In the genomic region with DNA sequence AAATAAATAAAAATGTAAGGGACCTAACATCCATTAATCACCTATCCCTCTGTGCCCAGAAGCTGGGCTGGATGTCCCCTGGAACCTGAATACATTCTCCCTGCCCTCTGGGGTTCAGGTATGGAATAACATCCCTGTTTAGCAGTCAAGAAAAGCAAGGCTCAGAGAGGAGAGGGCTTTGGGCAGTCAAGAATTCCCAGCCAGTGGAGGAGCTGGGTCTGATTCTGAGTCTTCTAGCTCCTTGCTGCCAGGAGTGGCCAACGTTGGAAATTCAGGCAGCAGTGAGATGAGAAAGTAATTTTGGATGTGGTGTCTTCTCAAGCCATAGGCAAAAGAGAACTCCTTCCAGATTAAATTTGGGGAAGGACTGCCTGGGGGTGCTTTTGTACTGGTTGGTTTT, we compare ENCODE assay signal across 9 cellular contexts. TPM values are rescaled to one million over a fixed set of nuclear protein-coding genes. Genes with fewer than 3 reads are reported as not detected.
DNase-seq lines count a peak whose midpoint lies in the region; ATAC-seq and TF ChIP-seq lines count a peak whose summit lies in the region.
"Had no signal": no experiment of that assay in that cellular context is flagged by ENCODE, and none has a peak within 500 bp of the region (broad histone marks: within the 10 kb centered on the region; RNA-seq: fewer than 3 reads in every experiment).

No MANE protein-coding gene starts in this region.

- no peaks in the 10 kb centered on the region for H3K36me3 ChIP-seq in GM06990 (ENCODE audit: control insufficient read depth, insufficient read depth, low read length)

- no peak for TF ChIP-seq POLR2A in NB4 (IDR thresholded peaks at IDR 0.05; ENCODE audit: extremely low read depth, insufficient read length)

- no peak overlapping the region for H3K4me3 Mint-ChIP-seq in neural crest cell
- no peak overlapping the region for H3K4me3 Mint-ChIP-seq in T-cell
- H3K4me3 Mint-ChIP-seq: activated naive CD8-positive, alpha-beta T cell treated with anti-CD3 and anti-CD28 coated beads, Interleukin-2, amount 10 ng/mL, durations not matched to agents 7 days and 5 days had no signal

- H3K27ac Mint-ChIP-seq in neural crest cell (ENCODE audit: unreplicated experiment) (no peak overlapping the region), T-cell (no peak overlapping the region)
- H3K27ac Mint-ChIP-seq: activated naive CD8-positive, alpha-beta T cell treated with anti-CD3 and anti-CD28 coated beads, Interleukin-2, amount 10 ng/mL, durations not matched to agents 7 days and 5 days had no signal

- POLR2A ChIA-PET in T-cell (lab: Charles Lee): interaction anchor here in 1 of 2 donors (0.5 kb wide), 1 partner anchor 138 kb away, joined by 3 read pairs; no protein-coding TSS in a partner anchor

- H3K27me3 Mint-ChIP-seq in neural crest cell (ENCODE audit: low read depth) (peaks cover 94% of the 10 kb centered on the region), T-cell (peaks cover 33 to 48% of the 10 kb centered on the region in 2 donors)

- ATAC-seq in GM18870 (IDR thresholded peaks at IDR 0.05; ENCODE audit: unreplicated experiment): no peak
- ATAC-seq in T-cell (replicated peaks in 1 of 4): no peak
- ATAC-seq in HG03520 (IDR thresholded peaks at IDR 0.05; ENCODE audit: unreplicated experiment): no peak

- CTCF ChIA-PET in T-cell (lab: Charles Lee): interaction anchor here in 1 of 2 donors (0.9 kb wide), 1 partner anchor 415 kb away, joined by 3 read pairs; no protein-coding TSS in a partner anchor

- peak; percentile 7 for TF ChIP-seq CTCF in GM06990 (IDR thresholded peaks at IDR 0.05; ENCODE audit: insufficient read depth, low read length, poor library complexity, severe bottlenecking)
- TF ChIP-seq CTCF in NB4 (IDR thresholded peaks at IDR 0.05; ENCODE audit: low read depth, low read length): no peak
- peak; percentile 38 for TF ChIP-seq CTCF in neural crest cell (conservative IDR thresholded peaks at IDR 0.05)

- DNase-seq in GM06990 (ENCODE audit: extremely low read depth, insufficient read length) (no peak), NB4 (ENCODE audit: low read depth) (peak; percentile 28), cerebellar cortex (ENCODE audit: low spot score) (peak; percentile 83), neural crest cell (ENCODE audit: low read depth, low spot score) (no peak), T-cell (no peak), T-helper 9 cell (no peak)
- DNase-seq: activated naive CD8-positive, alpha-beta T cell treated with anti-CD3 and anti-CD28 coated beads, Interleukin-2, amount 10 ng/mL, durations not matched to agents 7 days and 5 days had no signal

- H3K4me3 ChIP-seq in GM06990 (replicated peaks; ENCODE audit: low read depth, low read length) (no peak overlapping the region), NB4 (ENCODE audit: low read depth, low read length) (no peak overlapping the region)

- H3K9me3 Mint-ChIP-seq in neural crest cell: peaks cover 7% of the 10 kb centered on the region
- H3K9me3 Mint-ChIP-seq in T-cell: no peaks in the 10 kb centered on the region
- H3K9me3 Mint-ChIP-seq: activated naive CD8-positive, alpha-beta T cell treated with anti-CD3 and anti-CD28 coated beads, Interleukin-2, amount 10 ng/mL, durations not matched to agents 7 days and 5 days had no signal

- no peaks in the 10 kb centered on the region; the same call in none of the 2 replicates for H3K27me3 ChIP-seq in GM06990 (replicated peaks; ENCODE audit: control insufficient read depth, insufficient read depth, low read length)

- H3K36me3 Mint-ChIP-seq in neural crest cell (ENCODE audit: low read depth) (peaks cover 2% of the 10 kb centered on the region), T-cell (no peaks in the 10 kb centered on the region)

- peaks cover 12% of the 10 kb centered on the region for H3K4me1 Mint-ChIP-seq in neural crest cell
- peaks cover 21 to 31% (median 27%) of the 10 kb centered on the region in 3 donors for H3K4me1 Mint-ChIP-seq in T-cell

RNA-seq across cellular contexts. Expression of gene ZNFX1, which starts 42.6 kb away (rescaled TPM):
- total RNA-seq in neural crest cell (10.0 and 10.4 TPM in 2 replicates), T-cell (10 to 100 TPM; 53.8 to 72.2 (median 64.7) TPM)

Comparison
In these comparisons a context has a peak if more than half of its experiments do, and no peak if none do; other contexts are left out.
1. DNase-seq: peak in NB4 (single experiment) and cerebellar cortex (single experiment); none in GM06990 (single experiment), neural crest cell (single experiment), T-cell (0 of 34) and T-helper 9 cell (single experiment).